Comparison of ENCODE assay signal across 22 cellular contexts in genomic region chr15:25770618-25771369, GRCh38.
DNase-seq lines count a peak whose midpoint lies in the region; ATAC-seq and TF ChIP-seq lines count a peak whose summit lies in the region.
"Had no signal": no experiment of that assay in that cellular context is flagged by ENCODE, and none has a peak within 500 bp of the region (broad histone marks: within the 10 kb centered on the region; RNA-seq: fewer than 3 reads in every experiment).

No MANE protein-coding gene starts in this region.

- H3K4me3 Mint-ChIP-seq in chondrocyte (ENCODE audit: unreplicated experiment) = no peak overlapping the region
- H3K4me3 Mint-ChIP-seq in neural crest cell = no peak overlapping the region
- no peak overlapping the region for H3K4me3 Mint-ChIP-seq in endothelial cell (ENCODE audit: unreplicated experiment)

- H3K4me1 ChIP-seq in right atrium auricular region (peaks cover 0 to 11% of the 10 kb centered on the region in 2 donors), uterus (no peaks in the 10 kb centered on the region)
- H3K4me1 ChIP-seq: BE2C had no signal

- peak overlapping the region; percentile 81 for H3K27ac Mint-ChIP-seq in chondrocyte (ENCODE audit: unreplicated experiment)
- peak overlapping the region; percentile 67 for H3K27ac Mint-ChIP-seq in neural crest cell (ENCODE audit: unreplicated experiment)
- H3K27ac Mint-ChIP-seq in endothelial cell (ENCODE audit: unreplicated experiment) = no peak overlapping the region

- H3K36me3 ChIP-seq in right atrium auricular region = no peaks in the 10 kb centered on the region
- H3K36me3 ChIP-seq in uterus = no peaks in the 10 kb centered on the region
- H3K36me3 ChIP-seq: BE2C, Peyer's patch, SJCRH30 had no signal

- no peaks in the 10 kb centered on the region for H3K27me3 ChIP-seq in right atrium auricular region
- no peaks in the 10 kb centered on the region for H3K27me3 ChIP-seq in uterus
- H3K27me3 ChIP-seq: BE2C, Peyer's patch, SJCRH30 had no signal

- DNase-seq in right atrium auricular region (ENCODE audit: low spot score) = peak; percentile 54
- no peak for DNase-seq in Right ventricle myocardium inferior (ENCODE audit: missing footprints)
- no peak for DNase-seq in chondrocyte (ENCODE audit: low spot score)
- no peak for DNase-seq in neural crest cell (ENCODE audit: low read depth, low spot score)
- DNase-seq in ureter (ENCODE audit: low spot score) = peak; percentile 32
- DNase-seq in endothelial cell (ENCODE audit: low spot score) = no peak
- DNase-seq in uterus = no peak
- no peak for DNase-seq in NCI-H2171 treated with DMSO at 0.1 percent for 48 hours (lab: John Stamatoyannopoulos, UW)
- DNase-seq: BE2C, DMS53, HCEC 1CT, KBM-7, NCI-H1105, NCI-H146, NCI-H2029, NCI-H345, NCI-H524, NCI-H82, Peyer's patch, SJCRH30 had no signal

- H3K9me3 Mint-ChIP-seq in chondrocyte (ENCODE audit: low read depth) (no peaks in the 10 kb centered on the region), neural crest cell (no peaks in the 10 kb centered on the region), endothelial cell (ENCODE audit: unreplicated experiment) (no peaks in the 10 kb centered on the region)

- H3K27ac ChIP-seq in right atrium auricular region = no peak overlapping the region
- no peak overlapping the region for H3K27ac ChIP-seq in uterus
- H3K27ac ChIP-seq: HL-60, Peyer's patch, SJCRH30 had no signal

- H3K36me3 Mint-ChIP-seq in chondrocyte (ENCODE audit: low read depth) (peaks cover 21% of the 10 kb centered on the region), neural crest cell (ENCODE audit: low read depth) (no peaks in the 10 kb centered on the region), endothelial cell (ENCODE audit: low read depth, unreplicated experiment) (no peaks in the 10 kb centered on the region)

- TF ChIP-seq POLR2A in uterus (IDR thresholded peaks at IDR 0.05) = no peak

- intact Hi-C loops in Right ventricle myocardium inferior (cut with DNase I) (no loop called here), uterus (cut with DNase I; ENCODE audit: low total_unique reads) (loop anchor here (10.0 kb wide), 1 partner anchor 56 kb away; no protein-coding TSS in a partner anchor)

- H3K27me3 Mint-ChIP-seq in chondrocyte (ENCODE audit: low read depth) (no peaks in the 10 kb centered on the region), neural crest cell (ENCODE audit: low read depth) (no peaks in the 10 kb centered on the region), endothelial cell (ENCODE audit: unreplicated experiment) (peaks cover 5% of the 10 kb centered on the region)

- H3K4me1 Mint-ChIP-seq in chondrocyte (ENCODE audit: low read depth) (peaks cover 85% of the 10 kb centered on the region), neural crest cell (peaks cover 29% of the 10 kb centered on the region), endothelial cell (ENCODE audit: unreplicated experiment) (peaks cover 9% of the 10 kb centered on the region)

- no peak for TF ChIP-seq CTCF in right atrium auricular region (IDR thresholded peaks at IDR 0.05)
- TF ChIP-seq CTCF in chondrocyte (IDR thresholded peaks at IDR 0.05) = no peak
- TF ChIP-seq CTCF in neural crest cell (conservative IDR thresholded peaks at IDR 0.05) = no peak
- no peak for TF ChIP-seq CTCF in endothelial cell (IDR thresholded peaks at IDR 0.05; ENCODE audit: unreplicated experiment)
- no peak for TF ChIP-seq CTCF in uterus (IDR thresholded peaks at IDR 0.05)

- H3K4me3 ChIP-seq in right atrium auricular region = no peak overlapping the region
- H3K4me3 ChIP-seq in uterus = no peak overlapping the region
- H3K4me3 ChIP-seq: Peyer's patch, SJCRH30 had no signal

- H3K9me3 ChIP-seq in right atrium auricular region (no peaks in the 10 kb centered on the region), uterus (no peaks in the 10 kb centered on the region)
- H3K9me3 ChIP-seq: BE2C, Peyer's patch had no signal

- ATAC-seq in Right ventricle myocardium inferior = no peak
- ATAC-seq: HepG2 had no signal

Comparison
In these comparisons a context has a peak if more than half of its experiments do, and no peak if none do; other contexts are left out.
1. DNase-seq: peak in right atrium auricular region (single experiment) and ureter (single experiment); none in Right ventricle myocardium inferior (single experiment), chondrocyte (single experiment), neural crest cell (single experiment), endothelial cell (single experiment), uterus (0 of 2) and NCI-H2171 treated with DMSO at 0.1 percent for 48 hours (single experiment).